In the genomic region with DNA sequence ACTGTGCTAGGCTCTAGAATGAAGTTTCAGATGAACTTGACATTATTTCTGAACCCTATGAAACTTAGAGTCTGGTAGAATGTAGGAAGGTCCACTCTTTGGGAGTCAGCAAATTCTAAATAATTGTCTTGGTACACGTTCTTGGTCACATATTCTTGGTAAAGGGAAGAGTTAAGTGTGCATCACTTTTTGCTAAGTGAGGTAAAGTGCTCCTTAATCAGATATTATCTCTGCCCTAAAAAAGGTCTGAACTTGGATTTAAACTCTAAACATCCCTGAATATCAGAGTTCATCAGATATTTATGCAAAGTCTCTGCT, we compare ENCODE assay signal across 15 cellular contexts. TPM values are rescaled to one million over a fixed set of nuclear protein-coding genes. Genes with fewer than 3 reads are reported as not detected.
DNase-seq lines count a peak whose midpoint lies in the region; ATAC-seq and TF ChIP-seq lines count a peak whose summit lies in the region.
"Had no signal": no experiment of that assay in that cellular context is flagged by ENCODE, and none has a peak within 500 bp of the region (broad histone marks: within the 10 kb centered on the region; RNA-seq: fewer than 3 reads in every experiment).

No MANE protein-coding gene starts in this region.

- peak overlapping the region; percentile 56 for H3K4me2 ChIP-seq in SK-N-SH

- H3K27ac Mint-ChIP-seq in memory B cell, result peak overlapping the region; percentile 42

- H3K4me1 ChIP-seq in SK-N-SH (ENCODE audit: control insufficient read depth in 1 of 2, insufficient read depth in 2 of 2, low read depth in 1 of 2, low read length in 1 of 2) (peaks cover 2 to 25% of the 10 kb centered on the region in 2 experiments; a peak in 3 of 4 replicates), RWPE2 (ENCODE audit: insufficient read depth, poor library complexity, severe bottlenecking) (peaks cover 17% of the 10 kb centered on the region)

- H3K27me3 ChIP-seq in SK-N-SH (ENCODE audit: insufficient read depth), result no peaks in the 10 kb centered on the region
- H3K27me3 ChIP-seq in RWPE2 (ENCODE audit: insufficient read depth, poor library complexity, severe bottlenecking), result no peaks in the 10 kb centered on the region
- H3K27me3 ChIP-seq: neutrophil, transverse colon had no signal

- peaks cover 41% of the 10 kb centered on the region for H3K79me2 ChIP-seq in SK-N-SH (ENCODE audit: insufficient read depth)

- ATAC-seq in SK-N-SH treated with all-trans-retinoic acid at 6 μM for 48 hours, result no peak; the same call in 1 of the 3 replicates
- peak; percentile 12 for ATAC-seq in GM21360 (IDR thresholded peaks at IDR 0.05; ENCODE audit: unreplicated experiment)
- no peak for ATAC-seq in RWPE2 (ENCODE audit: low read depth)
- no peak for ATAC-seq in memory B cell (ENCODE audit: low read depth)
- no peak for ATAC-seq in HG03159 (IDR thresholded peaks at IDR 0.05; ENCODE audit: unreplicated experiment)
- ATAC-seq: esophagus mucosa had no signal

- no peaks in the 10 kb centered on the region for H3K27me3 Mint-ChIP-seq in memory B cell

- TF ChIP-seq EP300 in SK-N-SH (IDR thresholded peaks at IDR 0.05; ENCODE audit: borderline replicate concordance in 1 of 2, low read depth in 1 of 2, low read length in 1 of 2), result no peak

- WGBS in SK-N-SH (ENCODE audit: low lambda C conversion rate), result 42% methylated on average over 1 of the region's 1 CpG

- no peaks in the 10 kb centered on the region for H3K9me2 ChIP-seq in SK-N-SH

- DNase-seq in SK-N-SH (no peak), RWPE2 (ENCODE audit: low spot score) (no peak), memory B cell (ENCODE audit: low spot score in 2 of 2) (no peak), COLO829 (ENCODE audit: low spot score) (no peak), NOMO-1 treated with DMSO at 0.1 percent for 48 hours (lab: John Stamatoyannopoulos, UW; ENCODE audit: unreplicated experiment) (no peak)
- DNase-seq: DMS 273 treated with DMSO at 0.1 percent for 48 hours, NCI-H2227 treated with DMSO at 0.1 percent for 48 hours, small intestine, transverse colon had no signal

- H3K9me3 Mint-ChIP-seq in memory B cell, result no peaks in the 10 kb centered on the region

- no peak for TF ChIP-seq CTCF in SK-N-SH (IDR thresholded peaks at IDR 0.05)
- TF ChIP-seq CTCF in RWPE2 (IDR thresholded peaks at IDR 0.05; ENCODE audit: poor library complexity, severe bottlenecking), result no peak

- H3K9ac ChIP-seq in SK-N-SH, result peak overlapping the region; percentile 8; the same call in 1 of the 2 replicates

- H4K20me1 ChIP-seq in SK-N-SH (ENCODE audit: insufficient read depth), result no peaks in the 10 kb centered on the region

- H3F3A ChIP-seq in SK-N-SH (replicated peaks; ENCODE audit: insufficient read depth), result peaks cover 24% of the 10 kb centered on the region

- no peak for TF ChIP-seq RAD21 in SK-N-SH (IDR thresholded peaks at IDR 0.05; ENCODE audit: low read length)

- H3K4me3 ChIP-seq in SK-N-SH (ENCODE audit: low read depth in 2 of 2, low read length in 1 of 2) (no peak overlapping the region; a peak in 1 of 4 replicates), RWPE2 (ENCODE audit: severe bottlenecking) (no peak overlapping the region)
- H3K4me3 ChIP-seq: transverse colon had no signal

- H3K9me3 ChIP-seq in SK-N-SH (no peaks in the 10 kb centered on the region), RWPE2 (ENCODE audit: severe bottlenecking) (no peaks in the 10 kb centered on the region)
- H3K9me3 ChIP-seq: neutrophil, transverse colon had no signal

- H3K4me3 Mint-ChIP-seq in memory B cell, result no peak overlapping the region

- CTCF ChIA-PET in SK-N-SH (lab: Yijun Ruan, JAX), result no interaction called here

- POLR2A ChIA-PET in SK-N-SH (lab: Yijun Ruan, JAX), result no interaction called here

- H2AFZ ChIP-seq in SK-N-SH (ENCODE audit: low read depth), result peak overlapping the region; percentile 33

- peaks cover 50% of the 10 kb centered on the region for H3K36me3 Mint-ChIP-seq in memory B cell

- H3K4me1 Mint-ChIP-seq in memory B cell, result peaks cover 15% of the 10 kb centered on the region

- H3K36me3 ChIP-seq in SK-N-SH (replicated peaks in 1 of 2; ENCODE audit: control insufficient read depth in 1 of 2, insufficient read depth in 2 of 2, low read length in 1 of 2) (peaks cover 60 to 64% of the 10 kb centered on the region in 2 experiments), RWPE2 (ENCODE audit: low read depth) (peaks cover 100% of the 10 kb centered on the region)
- H3K36me3 ChIP-seq: neutrophil had no signal

- peak overlapping the region in 1 of 2 experiments; percentile 73; a peak in 2 of 4 replicates for H3K27ac ChIP-seq in SK-N-SH (ENCODE audit: low read depth in 2 of 2, low read length in 1 of 2)
- H3K27ac ChIP-seq in RWPE2 (ENCODE audit: poor library complexity, severe bottlenecking), result peak overlapping the region; percentile 30
- H3K27ac ChIP-seq: 22Rv1, neutrophil, transverse colon had no signal

TF ChIP-seq in SK-N-SH, 30 proteins besides CTCF, POLR2A, EP300 and RAD21 (continues in another document):
- TF ChIP-seq MXI1 (IDR thresholded peaks at IDR 0.05; ENCODE audit: low read depth, low read length) (no peak), SMC3 (IDR thresholded peaks at IDR 0.05; ENCODE audit: low read depth, low read length) (no peak), POLR2AphosphoS5 (IDR thresholded peaks at IDR 0.05; ENCODE audit: low read depth, low read length) (no peak), EZH2phosphoT487 (IDR thresholded peaks at IDR 0.05; ENCODE audit: borderline replicate concordance, low read depth) (no peak), RFX5 (IDR thresholded peaks at IDR 0.05; ENCODE audit: low read length) (no peak), NRF1 (IDR thresholded peaks at IDR 0.05; ENCODE audit: low read depth, low read length) (no peak), GATA2 (CRISPR knock-in tag; IDR thresholded peaks at IDR 0.05) (no peak), FOXM1 (IDR thresholded peaks at IDR 0.05; ENCODE audit: low read depth) (no peak), TEAD4 (IDR thresholded peaks at IDR 0.05; ENCODE audit: borderline replicate concordance, insufficient read depth) (no peak), SIN3A (IDR thresholded peaks at IDR 0.05; ENCODE audit: borderline replicate concordance, low read depth, low read length) (no peak), ELF1 (IDR thresholded peaks at IDR 0.05) (no peak), GABPA (IDR thresholded peaks at IDR 0.05; ENCODE audit: low read depth) (no peak)
- TF ChIP-seq, protein P1, sequence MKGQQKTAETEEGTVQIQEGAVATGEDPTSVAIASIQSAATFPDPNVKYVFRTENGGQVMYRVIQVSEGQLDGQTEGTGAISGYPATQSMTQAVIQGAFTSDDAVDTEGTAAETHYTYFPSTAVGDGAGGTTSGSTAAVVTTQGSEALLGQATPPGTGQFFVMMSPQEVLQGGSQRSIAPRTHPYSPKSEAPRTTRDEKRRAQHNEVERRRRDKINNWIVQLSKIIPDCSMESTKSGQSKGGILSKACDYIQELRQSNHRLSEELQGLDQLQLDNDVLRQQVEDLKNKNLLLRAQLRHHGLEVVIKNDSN (IDR thresholded peaks at IDR 0.05; ENCODE audit: borderline replicate concordance, low read depth), result no peak
- TF ChIP-seq, protein P2, sequence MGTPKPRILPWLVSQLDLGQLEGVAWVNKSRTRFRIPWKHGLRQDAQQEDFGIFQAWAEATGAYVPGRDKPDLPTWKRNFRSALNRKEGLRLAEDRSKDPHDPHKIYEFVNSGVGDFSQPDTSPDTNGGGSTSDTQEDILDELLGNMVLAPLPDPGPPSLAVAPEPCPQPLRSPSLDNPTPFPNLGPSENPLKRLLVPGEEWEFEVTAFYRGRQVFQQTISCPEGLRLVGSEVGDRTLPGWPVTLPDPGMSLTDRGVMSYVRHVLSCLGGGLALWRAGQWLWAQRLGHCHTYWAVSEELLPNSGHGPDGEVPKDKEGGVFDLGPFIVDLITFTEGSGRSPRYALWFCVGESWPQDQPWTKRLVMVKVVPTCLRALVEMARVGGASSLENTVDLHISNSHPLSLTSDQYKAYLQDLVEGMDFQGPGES (IDR thresholded peaks at IDR 0.05; ENCODE audit: low read depth, low read length), result no peak

TF ChIP-seq in SK-N-SH treated with all-trans-retinoic acid at 6 μM for 48 hours, 23 proteins besides CTCF, POLR2A, EP300 and RAD21 (continues in another document):
- no peak for TF ChIP-seq SNAI2 (CRISPR knock-in tag; IDR thresholded peaks at IDR 0.05)
- no peak for TF ChIP-seq GLIS3 (CRISPR knock-in tag; IDR thresholded peaks at IDR 0.05)
- no peak for TF ChIP-seq ZNF70 (CRISPR knock-in tag; IDR thresholded peaks at IDR 0.05)
- TF ChIP-seq, protein P3, sequence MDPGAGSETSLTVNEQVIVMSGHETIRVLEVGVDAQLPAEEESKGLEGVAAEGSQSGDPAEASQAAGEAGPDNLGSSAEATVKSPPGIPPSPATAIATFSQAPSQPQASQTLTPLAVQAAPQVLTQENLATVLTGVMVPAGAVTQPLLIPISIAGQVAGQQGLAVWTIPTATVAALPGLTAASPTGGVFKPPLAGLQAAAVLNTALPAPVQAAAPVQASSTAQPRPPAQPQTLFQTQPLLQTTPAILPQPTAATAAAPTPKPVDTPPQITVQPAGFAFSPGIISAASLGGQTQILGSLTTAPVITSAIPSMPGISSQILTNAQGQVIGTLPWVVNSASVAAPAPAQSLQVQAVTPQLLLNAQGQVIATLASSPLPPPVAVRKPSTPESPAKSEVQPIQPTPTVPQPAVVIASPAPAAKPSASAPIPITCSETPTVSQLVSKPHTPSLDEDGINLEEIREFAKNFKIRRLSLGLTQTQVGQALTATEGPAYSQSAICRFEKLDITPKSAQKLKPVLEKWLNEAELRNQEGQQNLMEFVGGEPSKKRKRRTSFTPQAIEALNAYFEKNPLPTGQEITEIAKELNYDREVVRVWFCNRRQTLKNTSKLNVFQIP (CRISPR knock-in tag; IDR thresholded peaks at IDR 0.05; ENCODE audit: borderline replicate concordance, low read depth), result no peak
- TF ChIP-seq, protein P4, sequence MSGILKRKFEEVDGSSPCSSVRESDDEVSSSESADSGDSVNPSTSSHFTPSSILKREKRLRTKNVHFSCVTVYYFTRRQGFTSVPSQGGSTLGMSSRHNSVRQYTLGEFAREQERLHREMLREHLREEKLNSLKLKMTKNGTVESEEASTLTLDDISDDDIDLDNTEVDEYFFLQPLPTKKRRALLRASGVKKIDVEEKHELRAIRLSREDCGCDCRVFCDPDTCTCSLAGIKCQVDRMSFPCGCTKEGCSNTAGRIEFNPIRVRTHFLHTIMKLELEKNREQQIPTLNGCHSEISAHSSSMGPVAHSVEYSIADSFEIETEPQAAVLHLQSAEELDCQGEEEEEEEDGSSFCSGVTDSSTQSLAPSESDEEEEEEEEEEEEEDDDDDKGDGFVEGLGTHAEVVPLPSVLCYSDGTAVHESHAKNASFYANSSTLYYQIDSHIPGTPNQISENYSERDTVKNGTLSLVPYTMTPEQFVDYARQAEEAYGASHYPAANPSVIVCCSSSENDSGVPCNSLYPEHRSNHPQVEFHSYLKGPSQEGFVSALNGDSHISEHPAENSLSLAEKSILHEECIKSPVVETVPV (CRISPR knock-in tag; IDR thresholded peaks at IDR 0.05), result no peak
- no peak for TF ChIP-seq ZNF8 (CRISPR knock-in tag; IDR thresholded peaks at IDR 0.05)
- no peak for TF ChIP-seq TCF4 (CRISPR knock-in tag; IDR thresholded peaks at IDR 0.05; ENCODE audit: borderline replicate concordance)
- no peak for TF ChIP-seq ZFP30 (CRISPR knock-in tag; IDR thresholded peaks at IDR 0.05)
- TF ChIP-seq ZFP3 (CRISPR knock-in tag; IDR thresholded peaks at IDR 0.05), result no peak
- TF ChIP-seq BACH2 (CRISPR knock-in tag; IDR thresholded peaks at IDR 0.05; ENCODE audit: borderline replicate concordance), result no peak

RNA-seq across cellular contexts. Expression of a gene that starts 7.2 kb away (rescaled TPM):
- 235 and 387 TPM in 2 replicates for polyA plus RNA-seq in SK-N-SH (2012; rRNA removed)
- polyA plus RNA-seq in SK-N-SH (2012; cell fraction: cytosol; rRNA removed), result 362 and 414 TPM in 2 replicates
- 83.6 and 110 TPM in 2 replicates for polyA plus RNA-seq in SK-N-SH (2012; cell fraction: nucleus; rRNA removed)
